ENCODE assay signal across 1 cellular context in the genomic region with DNA sequence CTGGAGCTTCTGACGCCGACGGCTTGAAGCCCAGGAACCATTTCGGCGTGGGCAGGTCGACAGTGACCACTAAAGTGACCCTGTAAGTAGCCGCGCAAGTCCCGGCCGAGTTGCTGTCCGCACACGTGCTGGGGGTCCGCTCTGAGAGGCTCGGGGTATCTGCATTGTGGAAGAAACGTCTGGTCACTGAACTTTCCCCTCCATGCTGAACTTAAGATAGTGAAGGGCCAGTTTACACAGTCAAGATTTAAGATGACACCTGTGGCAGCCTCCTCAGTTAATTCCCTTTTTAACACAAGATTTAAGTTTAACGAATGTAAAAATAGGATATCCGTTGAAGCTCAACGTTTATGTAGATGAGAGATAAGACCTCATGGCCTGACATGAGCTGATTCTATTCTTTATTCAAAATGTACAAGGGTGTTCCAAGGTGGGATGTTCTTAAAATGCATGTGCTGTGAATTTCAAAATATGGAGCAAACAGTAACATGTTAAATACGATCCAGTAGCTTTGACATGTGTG.
TF ChIP-seq lines count a peak whose summit lies in the region.

No MANE protein-coding gene starts in this region.

TF ChIP-seq in HCT116, 20 proteins besides CTCF, POLR2A, EP300 and RAD21 (continued from another document):
- TF ChIP-seq ELF1 (IDR thresholded peaks at IDR 0.05; ENCODE audit: borderline replicate concordance, low read depth) (no peak), EZH2phosphoT487 (IDR thresholded peaks at IDR 0.05; ENCODE audit: borderline replicate concordance) (no peak), FOSL1 (IDR thresholded peaks at IDR 0.05; ENCODE audit: low read depth) (no peak), POLR2AphosphoS5 (IDR thresholded peaks at IDR 0.05; ENCODE audit: low read depth, low read length) (no peak), ZFX (IDR thresholded peaks at IDR 0.05) (no peak), CBX3 (IDR thresholded peaks at IDR 0.05; ENCODE audit: low read depth) (no peak), EZH2 (IDR thresholded peaks at IDR 0.05) (no peak), JUND (IDR thresholded peaks at IDR 0.05) (no peak), TCF7L2 (IDR thresholded peaks at IDR 0.05; ENCODE audit: borderline replicate concordance, extremely low read depth, insufficient read depth, insufficient read length) (no peak), YY1 (IDR thresholded peaks at IDR 0.05; ENCODE audit: extremely low read depth, insufficient replicate concordance, low read depth, low read length) (no peak), EGR1 (IDR thresholded peaks at IDR 0.05; ENCODE audit: low read depth) (no peak)
- TF ChIP-seq, protein P1, sequence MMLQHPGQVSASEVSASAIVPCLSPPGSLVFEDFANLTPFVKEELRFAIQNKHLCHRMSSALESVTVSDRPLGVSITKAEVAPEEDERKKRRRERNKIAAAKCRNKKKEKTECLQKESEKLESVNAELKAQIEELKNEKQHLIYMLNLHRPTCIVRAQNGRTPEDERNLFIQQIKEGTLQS (IDR thresholded peaks at IDR 0.05) = no peak
